21 cellular contexts compared by ENCODE assay signal in the genomic region with DNA sequence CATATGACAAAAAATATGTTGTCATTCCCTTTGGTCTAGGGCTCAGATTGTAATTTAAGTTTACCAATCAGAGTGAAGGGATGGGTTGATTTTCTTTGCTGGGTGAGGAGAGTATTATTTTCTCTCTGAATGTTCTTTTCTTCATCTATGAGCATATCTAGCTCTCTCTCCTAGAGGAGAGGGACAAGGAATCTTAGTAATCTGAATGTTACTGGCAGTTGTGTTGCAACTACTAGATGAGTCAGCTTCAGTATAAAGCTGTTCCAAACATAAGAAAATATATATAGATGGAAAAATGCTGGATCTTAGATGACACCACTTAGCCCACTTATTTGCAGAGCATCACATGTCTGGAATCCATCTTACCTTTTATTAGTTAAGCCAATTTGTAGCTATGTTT.
"Had no signal": no experiment of that assay in that cellular context is flagged by ENCODE, and none has a peak within 500 bp of the region (broad histone marks: within the 10 kb centered on the region; RNA-seq: fewer than 3 reads in every experiment).

No MANE protein-coding gene starts in this region.

- FAIRE-seq: urothelium cell line had no signal

- ATAC-seq: esophagus mucosa, heart left ventricle, mucosa of descending colon had no signal

- DNase-seq: activated CD4-positive, alpha-beta memory T cell treated with anti-CD3 and anti-CD28 coated beads for 36 hours; activated CD4-positive, alpha-beta T cell treated with anti-CD3 and anti-CD28 coated beads for 48 hours; activated naive CD4-positive, alpha-beta T cell treated with Interleukin-2 at 50 U/mL for 16 hours; activated naive CD8-positive, alpha-beta T cell treated with anti-CD3 and anti-CD28 coated beads for 36 hours; activated T-cell treated with anti-CD3 and anti-CD28 coated beads, Interleukin-2, amount 50 U/mL, for 48 hours; anterior cingulate cortex; caudate nucleus; effector CD8-positive, alpha-beta T cell; heart left ventricle; islet precursor cell; left cardiac atrium; mesendoderm; mucosa of descending colon; nucleus accumbens; posterior cingulate gyrus; retina; stimulated activated CD4-positive, alpha-beta T cell treated with anti-CD3 and anti-CD28 coated beads, Interleukin-1b, Interleukin-23, amount 100 ng/mL, for 48 hours; substantia nigra; thyroid gland had no signal

- H3K36me3 ChIP-seq: heart left ventricle, thyroid gland had no signal

- H3K9me3 ChIP-seq: heart left ventricle, mucosa of descending colon, thyroid gland had no signal

- H3K4me3 ChIP-seq: heart left ventricle, mucosa of descending colon, thyroid gland had no signal

- H3K27me3 ChIP-seq: thyroid gland had no signal

- H3K4me1 ChIP-seq: heart left ventricle, thyroid gland had no signal

- H3K27ac ChIP-seq: heart left ventricle, thyroid gland had no signal
